17 cellular contexts compared by ENCODE assay signal in genomic region chr3:17231537-17232261, GRCh38.
"Had no signal": no experiment of that assay in that cellular context is flagged by ENCODE, and none has a peak within 500 bp of the region (broad histone marks: within the 10 kb centered on the region; RNA-seq: fewer than 3 reads in every experiment).

No MANE protein-coding gene starts in this region.

- H3K4me1 ChIP-seq: vagina had no signal

- H3K27me3 Mint-ChIP-seq: activated CD8-positive, alpha-beta memory T cell treated with anti-CD3 and anti-CD28 coated beads, Interleukin-2, amount 10 ng/mL, durations not matched to agents 7 days and 5 days; activated T-cell treated with anti-CD3 and anti-CD28 coated beads, Interleukin-2, amount 50 U/mL, for 24 hours; brain; central memory CD8-positive, alpha-beta T cell; naive thymus-derived CD8-positive, alpha-beta T cell had no signal

- H3K27me3 ChIP-seq: right atrium auricular region, tibial artery, vagina had no signal

- H3K36me3 ChIP-seq: lower lobe of right lung, right atrium auricular region, tibial artery, vagina had no signal

- H3K9me3 ChIP-seq: lower lobe of right lung, right atrium auricular region, tibial artery, vagina had no signal

- H3K27ac Mint-ChIP-seq: activated CD8-positive, alpha-beta memory T cell treated with anti-CD3 and anti-CD28 coated beads, Interleukin-2, amount 10 ng/mL, durations not matched to agents 7 days and 5 days; activated naive CD4-positive, alpha-beta T cell treated with anti-CD3 and anti-CD28 coated beads, Interleukin-2, amount 50 U/mL, for 72 hours; activated T-cell treated with anti-CD3 and anti-CD28 coated beads, Interleukin-2, amount 50 U/mL, for 24 hours; endodermal cell; naive thymus-derived CD8-positive, alpha-beta T cell had no signal

- H3K36me3 Mint-ChIP-seq: activated CD8-positive, alpha-beta memory T cell treated with anti-CD3 and anti-CD28 coated beads, Interleukin-2, amount 10 ng/mL, durations not matched to agents 7 days and 5 days; activated naive CD4-positive, alpha-beta T cell treated with anti-CD3 and anti-CD28 coated beads, Interleukin-2, amount 50 U/mL, for 72 hours; brain had no signal

- ATAC-seq: activated CD8-positive, alpha-beta memory T cell treated with anti-CD3 and anti-CD28 coated beads, Interleukin-2, amount 10 ng/mL, durations not matched to agents 7 days and 5 days; activated naive CD4-positive, alpha-beta T cell treated with anti-CD3 and anti-CD28 coated beads, Interleukin-2, amount 50 U/mL, for 72 hours; lower lobe of right lung; naive thymus-derived CD8-positive, alpha-beta T cell had no signal

- H3K27ac ChIP-seq: lower lobe of right lung, right atrium auricular region, skin epidermis, tibial artery, vagina had no signal

- H3K4me3 Mint-ChIP-seq: activated CD8-positive, alpha-beta memory T cell treated with anti-CD3 and anti-CD28 coated beads, Interleukin-2, amount 10 ng/mL, durations not matched to agents 7 days and 5 days; activated T-cell treated with anti-CD3 and anti-CD28 coated beads, Interleukin-2, amount 50 U/mL, for 24 hours; brain; central memory CD8-positive, alpha-beta T cell; endodermal cell; naive thymus-derived CD8-positive, alpha-beta T cell had no signal

- H3K9me3 Mint-ChIP-seq: activated naive CD4-positive, alpha-beta T cell treated with anti-CD3 and anti-CD28 coated beads, Interleukin-2, amount 50 U/mL, for 72 hours; activated T-cell treated with anti-CD3 and anti-CD28 coated beads, Interleukin-2, amount 50 U/mL, for 24 hours; brain; central memory CD8-positive, alpha-beta T cell; endodermal cell; naive thymus-derived CD8-positive, alpha-beta T cell had no signal

- H3K4me3 ChIP-seq: lower lobe of right lung, right atrium auricular region, skin epidermis, tibial artery, vagina had no signal

- DNase-seq: activated CD8-positive, alpha-beta memory T cell treated with anti-CD3 and anti-CD28 coated beads, Interleukin-2, amount 10 ng/mL, durations not matched to agents 7 days and 5 days; activated effector memory CD4-positive, alpha-beta T cell treated with Interleukin-2 at 50 U/mL for 16 hours; activated T-cell treated with anti-CD3 and anti-CD28 coated beads, Interleukin-2, amount 50 U/mL, for 24 hours; amniotic stem cell; dermis blood vessel endothelial cell; endodermal cell; erythroblast; hippocampal formation; lower lobe of right lung; naive thymus-derived CD8-positive, alpha-beta T cell; tibial artery had no signal
